ENCODE assay signal across 10 cellular contexts in genomic region chr4:6198768-6199343, GRCh38. TPM values are rescaled to one million over a fixed set of nuclear protein-coding genes. Genes with fewer than 3 reads are reported as not detected.
DNase-seq lines count a peak whose midpoint lies in the region; ATAC-seq, FAIRE-seq and TF ChIP-seq lines count a peak whose summit lies in the region.
"Had no signal": no experiment of that assay in that cellular context is flagged by ENCODE, and none has a peak within 500 bp of the region (broad histone marks: within the 10 kb centered on the region; RNA-seq: fewer than 3 reads in every experiment).

No MANE protein-coding gene starts in this region.

- H3K27me3 ChIP-seq in foreskin keratinocyte = peaks cover 36% of the 10 kb centered on the region

- POLR2A ChIA-PET in activated B cell treated with CpG ODN at 0.5 μM for 24 hours (lab: Charles Lee) = no interaction called here

- no peaks in the 10 kb centered on the region for H3K36me3 Mint-ChIP-seq in activated B cell treated with CpG ODN at 0.5 μM for 24 hours (ENCODE audit: low read depth)
- peaks cover 40% of the 10 kb centered on the region for H3K36me3 Mint-ChIP-seq in stimulated activated effector memory CD8-positive, alpha-beta T cell treated with anti-CD3 and anti-CD28 coated beads, Interleukin-12 subunit alpha, Interleukin-12 subunit beta, amount 100 ng/mL, for 72 hours

- H3K4me1 ChIP-seq in foreskin keratinocyte = no peaks in the 10 kb centered on the region

- peak; percentile 18 to 67 for DNase-seq in NCI-H526 (lab: John Stamatoyannopoulos, UW)
- DNase-seq in NCI-H526 treated with DMSO at 0.1 percent for 48 hours (lab: John Stamatoyannopoulos, UW) = no peak
- no peak for DNase-seq in activated B cell treated with CpG ODN at 0.5 μM for 24 hours
- peak; percentile 8 to 15 for DNase-seq in foreskin keratinocyte
- peak; percentile 37 to 88 for DNase-seq in stimulated activated effector memory CD8-positive, alpha-beta T cell treated with anti-CD3 and anti-CD28 coated beads, Interleukin-12 subunit alpha, Interleukin-12 subunit beta, amount 100 ng/mL, for 72 hours (ENCODE audit: low spot score in 2 of 2)
- no peak for DNase-seq in RCC 7860 (ENCODE audit: low spot score)
- no peak for DNase-seq in foreskin melanocyte

- no peak overlapping the region for H3K27ac Mint-ChIP-seq in activated B cell treated with CpG ODN at 0.5 μM for 24 hours
- peak overlapping the region; percentile 97 for H3K27ac Mint-ChIP-seq in stimulated activated effector memory CD8-positive, alpha-beta T cell treated with anti-CD3 and anti-CD28 coated beads, Interleukin-12 subunit alpha, Interleukin-12 subunit beta, amount 100 ng/mL, for 72 hours

- no peak overlapping the region for H3K27ac ChIP-seq in foreskin keratinocyte
- H3K27ac ChIP-seq: body of pancreas had no signal

- CTCF ChIA-PET in activated B cell treated with CpG ODN at 0.5 μM for 24 hours (lab: Charles Lee) = no interaction called here

- TF ChIP-seq CTCF in activated B cell treated with CpG ODN at 0.5 μM for 24 hours (IDR thresholded peaks at IDR 0.05) (no peak), foreskin keratinocyte (conservative IDR thresholded peaks at IDR 0.05) (no peak)

- intact Hi-C loops in activated B cell treated with CpG ODN at 0.5 μM for 24 hours (cut with micrococcal nuclease) = no loop called here

- peaks cover 21% of the 10 kb centered on the region for H3K4me1 Mint-ChIP-seq in activated B cell treated with CpG ODN at 0.5 μM for 24 hours
- peaks cover 51% of the 10 kb centered on the region for H3K4me1 Mint-ChIP-seq in stimulated activated effector memory CD8-positive, alpha-beta T cell treated with anti-CD3 and anti-CD28 coated beads, Interleukin-12 subunit alpha, Interleukin-12 subunit beta, amount 100 ng/mL, for 72 hours

- ATAC-seq in activated B cell treated with CpG ODN at 0.5 μM for 24 hours (ENCODE audit: low read depth) (no peak), foreskin keratinocyte (no peak), GM21576 (IDR thresholded peaks at IDR 0.05; ENCODE audit: unreplicated experiment) (no peak)
- peak; percentile 54 for ATAC-seq in stimulated activated effector memory CD8-positive, alpha-beta T cell treated with anti-CD3 and anti-CD28 coated beads, Interleukin-12 subunit alpha, Interleukin-12 subunit beta, amount 100 ng/mL, for 72 hours
- ATAC-seq: body of pancreas had no signal

- H3K9me3 Mint-ChIP-seq in activated B cell treated with CpG ODN at 0.5 μM for 24 hours = peaks cover 7% of the 10 kb centered on the region
- H3K9me3 Mint-ChIP-seq in stimulated activated effector memory CD8-positive, alpha-beta T cell treated with anti-CD3 and anti-CD28 coated beads, Interleukin-12 subunit alpha, Interleukin-12 subunit beta, amount 100 ng/mL, for 72 hours = peaks cover 3% of the 10 kb centered on the region

- peaks cover 32% of the 10 kb centered on the region for H3K27me3 Mint-ChIP-seq in activated B cell treated with CpG ODN at 0.5 μM for 24 hours

- peak overlapping the region; percentile 72 for H3K4me3 Mint-ChIP-seq in activated B cell treated with CpG ODN at 0.5 μM for 24 hours
- peak overlapping the region; percentile 91 for H3K4me3 Mint-ChIP-seq in stimulated activated effector memory CD8-positive, alpha-beta T cell treated with anti-CD3 and anti-CD28 coated beads, Interleukin-12 subunit alpha, Interleukin-12 subunit beta, amount 100 ng/mL, for 72 hours

- FAIRE-seq in RCC 7860 (lab: Jason Lieb, UNC) = no peak

RNA-seq across cellular contexts. Expression of gene JAKMIP1, which starts 1.5 kb away (rescaled TPM):
- 0.13 TPM in 1 of 2 replicates, not detected in the other for total RNA-seq in activated B cell treated with CpG ODN at 0.5 μM for 24 hours
- total RNA-seq in foreskin keratinocyte = not detected in 2 replicates
- not detected in 2 replicates for polyA plus RNA-seq in foreskin keratinocyte
- total RNA-seq: LHCN-M2 had no signal

Comparison
In these comparisons a context has a peak if more than half of its experiments do, and no peak if none do; other contexts are left out.
1. DNase-seq: peak in NCI-H526 (2 of 2), foreskin keratinocyte (2 of 2) and stimulated activated effector memory CD8-positive, alpha-beta T cell treated with anti-CD3 and anti-CD28 coated beads, Interleukin-12 subunit alpha, Interleukin-12 subunit beta, amount 100 ng/mL, for 72 hours (2 of 2); none in NCI-H526 treated with DMSO at 0.1 percent for 48 hours (single experiment), activated B cell treated with CpG ODN at 0.5 μM for 24 hours (single experiment), RCC 7860 (single experiment) and foreskin melanocyte (single experiment).